In genomic region chrX:45806410-45807121, GRCh38 we compare ENCODE assay signal across 8 cellular contexts.
DNase-seq lines count a peak whose midpoint lies in the region; ATAC-seq and TF ChIP-seq lines count a peak whose summit lies in the region.

No MANE protein-coding gene starts in this region.

- intact Hi-C loops in dorsolateral prefrontal cortex (cut with DNase I), result no loop called here

- POLR2A ChIA-PET in SK-N-SH (lab: Yijun Ruan, JAX), result no interaction called here

- peak; percentile 16 for ATAC-seq in omental fat pad (ENCODE audit: low FRiP score)

- peak overlapping the region; percentile 26; the same call in 1 of the 2 replicates for H3K4me3 ChIP-seq in GM08714 (ENCODE audit: low read length)
- H3K4me3 ChIP-seq in HFF-Myc (replicated peaks; ENCODE audit: low read depth, low read length), result peak overlapping the region; percentile 26
- peak overlapping the region; percentile 47 to 52 for H3K4me3 ChIP-seq in SK-N-SH (ENCODE audit: low read depth in 2 of 2, low read length in 1 of 2)
- peak overlapping the region in 39 of 59 donors; percentile 4 to 51 (median 28) for H3K4me3 ChIP-seq in dorsolateral prefrontal cortex

- H3K4me2 ChIP-seq in SK-N-SH, result peak overlapping the region; percentile 84

- peak overlapping the region; percentile 79 for H3K9ac ChIP-seq in SK-N-SH

- peaks cover 74% of the 10 kb centered on the region for H3F3A ChIP-seq in SK-N-SH (replicated peaks; ENCODE audit: insufficient read depth)

- no peak for TF ChIP-seq RAD21 in SK-N-SH (IDR thresholded peaks at IDR 0.05; ENCODE audit: low read length)

- H4K20me1 ChIP-seq in SK-N-SH (ENCODE audit: insufficient read depth), result no peaks in the 10 kb centered on the region

- H3K4me1 ChIP-seq in SK-N-SH (ENCODE audit: control insufficient read depth in 1 of 2, insufficient read depth in 2 of 2, low read depth in 1 of 2, low read length in 1 of 2), result peaks cover 2 to 30% of the 10 kb centered on the region in 2 experiments

- DNase-seq in HFF-Myc (ENCODE audit: extremely low read depth, low read depth) (peak; percentile 65), SK-N-SH (no peak), dorsolateral prefrontal cortex (no peak), omental fat pad (ENCODE audit: low spot score) (no peak), inferior parietal cortex (ENCODE audit: extremely low spot score) (no peak), cerebellar nuclear complex (lab: John Stamatoyannopoulos, UW) (no peak)
- no peak for DNase-seq in NK-92 treated with Interleukin-12 subunit alpha and Interleukin-12 subunit beta, amount 100 ng/mL, for 24 hours (lab: John Stamatoyannopoulos, UW)

- H3K27me3 ChIP-seq in SK-N-SH (ENCODE audit: insufficient read depth) (no peaks in the 10 kb centered on the region), dorsolateral prefrontal cortex (peaks cover 0 to 74% (median 26%) of the 10 kb centered on the region in 45 donors)

- peak overlapping the region; percentile 86 to 95 for H3K27ac ChIP-seq in SK-N-SH (ENCODE audit: low read depth in 2 of 2, low read length in 1 of 2)
- no peak overlapping the region for H3K27ac ChIP-seq in dorsolateral prefrontal cortex

- WGBS in SK-N-SH (ENCODE audit: low lambda C conversion rate), result 9% methylated on average over 10 of the region's 10 CpGs

- H3K79me2 ChIP-seq in SK-N-SH (ENCODE audit: insufficient read depth), result peaks cover 73% of the 10 kb centered on the region

- H3K36me3 ChIP-seq in SK-N-SH (replicated peaks in 1 of 2; ENCODE audit: control insufficient read depth in 1 of 2, insufficient read depth in 2 of 2, low read length in 1 of 2), result no peaks in the 10 kb centered on the region

- no peaks in the 10 kb centered on the region for H3K9me3 ChIP-seq in SK-N-SH

- no peak overlapping the region for H2AFZ ChIP-seq in SK-N-SH (ENCODE audit: low read depth)

- no peaks in the 10 kb centered on the region for H3K9me2 ChIP-seq in SK-N-SH

- peak in 1 of 2 experiments; percentile 41; a peak in 1 of 4 replicates for TF ChIP-seq EP300 in SK-N-SH (IDR thresholded peaks at IDR 0.05; ENCODE audit: borderline replicate concordance in 1 of 2, low read depth in 1 of 2, low read length in 1 of 2)

- no peak for TF ChIP-seq CTCF in HFF-Myc (IDR thresholded peaks at IDR 0.05; ENCODE audit: low read depth, low read length, missing control alignments)
- no peak for TF ChIP-seq CTCF in SK-N-SH (IDR thresholded peaks at IDR 0.05)
- no peak for TF ChIP-seq CTCF in dorsolateral prefrontal cortex (IDR thresholded peaks at IDR 0.05 in 54 of 56, conservative IDR thresholded peaks at IDR 0.05 in 2 of 56; ENCODE audit: low read depth in 1 of 56, partially characterized antibody in 56 of 56)
- no peak for TF ChIP-seq CTCF in omental fat pad (IDR thresholded peaks at IDR 0.05)

- CTCF ChIA-PET in SK-N-SH (lab: Yijun Ruan, JAX), result no interaction called here

TF ChIP-seq in SK-N-SH, 30 proteins besides CTCF, POLR2A, EP300 and RAD21 (continues in another document):
- peak; percentile 20; the same call in 1 of the 2 replicates for TF ChIP-seq MEF2A (IDR thresholded peaks at IDR 0.05; ENCODE audit: borderline replicate concordance, low read depth)
- no peak for TF ChIP-seq EZH2phosphoT487 (IDR thresholded peaks at IDR 0.05; ENCODE audit: borderline replicate concordance, low read depth)
- peak; percentile 82 for TF ChIP-seq MAX (IDR thresholded peaks at IDR 0.05; ENCODE audit: low read depth)
- peak; percentile 75 for TF ChIP-seq TCF12 (IDR thresholded peaks at IDR 0.05)
- TF ChIP-seq FOXJ3 (CRISPR knock-in tag; IDR thresholded peaks at IDR 0.05), result no peak
- no peak for TF ChIP-seq YY1 (IDR thresholded peaks at IDR 0.05; ENCODE audit: low read depth)
- peak; percentile 89 for TF ChIP-seq POLR2AphosphoS5 (IDR thresholded peaks at IDR 0.05; ENCODE audit: low read depth, low read length)
- TF ChIP-seq, protein P1, sequence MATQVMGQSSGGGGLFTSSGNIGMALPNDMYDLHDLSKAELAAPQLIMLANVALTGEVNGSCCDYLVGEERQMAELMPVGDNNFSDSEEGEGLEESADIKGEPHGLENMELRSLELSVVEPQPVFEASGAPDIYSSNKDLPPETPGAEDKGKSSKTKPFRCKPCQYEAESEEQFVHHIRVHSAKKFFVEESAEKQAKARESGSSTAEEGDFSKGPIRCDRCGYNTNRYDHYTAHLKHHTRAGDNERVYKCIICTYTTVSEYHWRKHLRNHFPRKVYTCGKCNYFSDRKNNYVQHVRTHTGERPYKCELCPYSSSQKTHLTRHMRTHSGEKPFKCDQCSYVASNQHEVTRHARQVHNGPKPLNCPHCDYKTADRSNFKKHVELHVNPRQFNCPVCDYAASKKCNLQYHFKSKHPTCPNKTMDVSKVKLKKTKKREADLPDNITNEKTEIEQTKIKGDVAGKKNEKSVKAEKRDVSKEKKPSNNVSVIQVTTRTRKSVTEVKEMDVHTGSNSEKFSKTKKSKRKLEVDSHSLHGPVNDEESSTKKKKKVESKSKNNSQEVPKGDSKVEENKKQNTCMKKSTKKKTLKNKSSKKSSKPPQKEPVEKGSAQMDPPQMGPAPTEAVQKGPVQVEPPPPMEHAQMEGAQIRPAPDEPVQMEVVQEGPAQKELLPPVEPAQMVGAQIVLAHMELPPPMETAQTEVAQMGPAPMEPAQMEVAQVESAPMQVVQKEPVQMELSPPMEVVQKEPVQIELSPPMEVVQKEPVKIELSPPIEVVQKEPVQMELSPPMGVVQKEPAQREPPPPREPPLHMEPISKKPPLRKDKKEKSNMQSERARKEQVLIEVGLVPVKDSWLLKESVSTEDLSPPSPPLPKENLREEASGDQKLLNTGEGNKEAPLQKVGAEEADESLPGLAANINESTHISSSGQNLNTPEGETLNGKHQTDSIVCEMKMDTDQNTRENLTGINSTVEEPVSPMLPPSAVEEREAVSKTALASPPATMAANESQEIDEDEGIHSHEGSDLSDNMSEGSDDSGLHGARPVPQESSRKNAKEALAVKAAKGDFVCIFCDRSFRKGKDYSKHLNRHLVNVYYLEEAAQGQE (IDR thresholded peaks at IDR 0.05; ENCODE audit: low read depth, low read length), result 0 out of 2 replicates have a peak, but pooled peaks have one; percentile 14
- peak; percentile 66; the same call in 1 of the 2 replicates for TF ChIP-seq RXRA (IDR thresholded peaks at IDR 0.05; ENCODE audit: borderline replicate concordance, low read depth)
- TF ChIP-seq FOSL2 (IDR thresholded peaks at IDR 0.05; ENCODE audit: borderline replicate concordance, low read depth), result peak; percentile 34; the same call in 1 of the 2 replicates
- TF ChIP-seq GABPA (IDR thresholded peaks at IDR 0.05; ENCODE audit: low read depth), result no peak
- no peak for TF ChIP-seq ELF1 (IDR thresholded peaks at IDR 0.05)
- TF ChIP-seq USF2 (IDR thresholded peaks at IDR 0.05; ENCODE audit: borderline replicate concordance, low read depth, low read length), result peak; percentile 28; the same call in 1 of the 2 replicates
- no peak for TF ChIP-seq CHD2 (IDR thresholded peaks at IDR 0.05; ENCODE audit: low read length, partially characterized antibody)
- no peak for TF ChIP-seq FOXM1 (IDR thresholded peaks at IDR 0.05; ENCODE audit: low read depth)
- TF ChIP-seq RFX5 (IDR thresholded peaks at IDR 0.05; ENCODE audit: low read length), result no peak
- TF ChIP-seq TEAD4 (IDR thresholded peaks at IDR 0.05; ENCODE audit: borderline replicate concordance, insufficient read depth), result no peak
- peak; percentile 69 for TF ChIP-seq PBX3 (IDR thresholded peaks at IDR 0.05)
- no peak for TF ChIP-seq NRF1 (IDR thresholded peaks at IDR 0.05; ENCODE audit: low read depth, low read length)
- TF ChIP-seq JUND (IDR thresholded peaks at IDR 0.05), result peak; percentile 38; the same call in 1 of the 2 replicates
- TF ChIP-seq SMC3 (IDR thresholded peaks at IDR 0.05; ENCODE audit: low read depth, low read length), result no peak
- peak; percentile 64; the same call in 1 of the 2 replicates for TF ChIP-seq SIN3A (IDR thresholded peaks at IDR 0.05; ENCODE audit: borderline replicate concordance, low read depth, low read length)
- no peak for TF ChIP-seq ZBTB33 (IDR thresholded peaks at IDR 0.05; ENCODE audit: borderline replicate concordance, low read depth)

Comparison
In these comparisons a context has a peak if more than half of its experiments do, and no peak if none do; other contexts are left out.
1. H3K27ac ChIP-seq: peak in SK-N-SH (2 of 2); none in dorsolateral prefrontal cortex (0 of 59).
2. Peak in every context shown above with its lines, with median percentiles within 50 percentile points of each other: H3K4me3 ChIP-seq.